1 cellular context compared by ENCODE assay signal in genomic region chr17:19369846-19370492, GRCh38.
TF ChIP-seq lines count a peak whose summit lies in the region.

No MANE protein-coding gene starts in this region.

TF ChIP-seq in WTC11, 78 proteins besides CTCF, POLR2A, EP300 and RAD21 (continued from another document):
- TF ChIP-seq STAT6 (CRISPR knock-in tag; conservative IDR thresholded peaks at IDR 0.05; ENCODE audit: low read depth) (no peak), CREB1 (CRISPR knock-in tag; IDR thresholded peaks at IDR 0.05) (no peak), HMGA2 (CRISPR knock-in tag; IDR thresholded peaks at IDR 0.05) (no peak), IRF2 (CRISPR knock-in tag; IDR thresholded peaks at IDR 0.05; ENCODE audit: borderline replicate concordance, low read depth) (no peak), GTF2I (CRISPR knock-in tag; conservative IDR thresholded peaks at IDR 0.05) (no peak), NR3C1 (CRISPR knock-in tag; conservative IDR thresholded peaks at IDR 0.05; ENCODE audit: low read depth) (no peak), ZBTB43 (CRISPR knock-in tag; IDR thresholded peaks at IDR 0.05) (no peak)
